Comparison of ENCODE assay signal across 15 cellular contexts in genomic region chr9:121331549-121331948, GRCh38. TPM values are rescaled to one million over a fixed set of nuclear protein-coding genes. Genes with fewer than 3 reads are reported as not detected.
DNase-seq lines count a peak whose midpoint lies in the region; ATAC-seq lines count a peak whose summit lies in the region.
"Had no signal": no experiment of that assay in that cellular context is flagged by ENCODE, and none has a peak within 500 bp of the region (broad histone marks: within the 10 kb centered on the region; RNA-seq: fewer than 3 reads in every experiment).

No MANE protein-coding gene starts in this region.

- no peaks in the 10 kb centered on the region for H3K27me3 ChIP-seq in right cardiac atrium (ENCODE audit: control insufficient read depth, insufficient read depth)

- H3K27me3 Mint-ChIP-seq in immature natural killer cell (ENCODE audit: low read depth in 3 of 3): peaks cover 0 to 2% (median 0%) of the 10 kb centered on the region in 3 donors

- peaks cover 41 to 43% of the 10 kb centered on the region in 2 donors for H3K4me1 Mint-ChIP-seq in immature natural killer cell
- H3K4me1 Mint-ChIP-seq: brain, nephron progenitor cell had no signal

- no peaks in the 10 kb centered on the region for H3K9me3 Mint-ChIP-seq in immature natural killer cell
- H3K9me3 Mint-ChIP-seq: brain, nephron progenitor cell had no signal

- H3K9me3 ChIP-seq in right cardiac atrium (ENCODE audit: control insufficient read depth, low read length): no peaks in the 10 kb centered on the region

- ATAC-seq in right cardiac atrium (no peak), Right ventricle myocardium inferior (no peak)

- H3K27ac Mint-ChIP-seq in immature natural killer cell: peak overlapping the region in 5 of 6 donors; percentile 5 to 67 (median 48)
- H3K27ac Mint-ChIP-seq: brain had no signal

- intact Hi-C loops in right cardiac atrium (cut with DNase I): no loop called here
- intact Hi-C loops in Right ventricle myocardium inferior (cut with DNase I): no loop called here

- H3K4me3 ChIP-seq in right cardiac atrium (ENCODE audit: low read length): no peak overlapping the region
- no peak overlapping the region for H3K4me3 ChIP-seq in skin epidermis

- peak in 1 of 3 donors; percentile 18 for DNase-seq in right cardiac atrium
- DNase-seq in Right ventricle myocardium inferior (ENCODE audit: missing footprints): no peak
- no peak for DNase-seq in immature natural killer cell
- no peak for DNase-seq in DMS114 treated with DMSO at 0.1 percent for 48 hours (lab: John Stamatoyannopoulos, UW; ENCODE audit: unreplicated experiment)
- no peak for DNase-seq in dedifferentiated amniotic fluid mesenchymal stem cell (ENCODE audit: extremely low spot score)
- DNase-seq in NOMO-1 (lab: John Stamatoyannopoulos, UW; ENCODE audit: unreplicated experiment in 2 of 2): no peak
- no peak for DNase-seq in NCI-H1694 treated with DMSO at 0.1 percent for 48 hours (lab: John Stamatoyannopoulos, UW)
- DNase-seq: activated naive CD4-positive, alpha-beta T cell treated with anti-CD3 and anti-CD28 coated beads, Interleukin-2, amount 50 U/mL, for 16 hours; effector CD8-positive, alpha-beta T cell; NCI-H748 treated with DMSO at 0.1 percent for 48 hours; nephron progenitor cell; retina; stimulated activated CD4-positive, alpha-beta T cell treated with anti-CD3 and anti-CD28 coated beads, Interleukin-2, amount 100 ng/mL, for 48 hours had no signal

- peak overlapping the region; percentile 57 for H3K27ac ChIP-seq in right cardiac atrium (ENCODE audit: low read length)
- peak overlapping the region in 13 of 21 experiments; percentile 1 to 70 (median 47) for H3K27ac ChIP-seq in skin epidermis

- WGBS in right cardiac atrium: 77% methylated on average over 3 of the region's 3 CpGs

- H3K36me3 Mint-ChIP-seq in immature natural killer cell: peaks cover 15 to 53% (median 25%) of the 10 kb centered on the region in 3 donors

- no peak overlapping the region for H3K4me3 Mint-ChIP-seq in immature natural killer cell
- H3K4me3 Mint-ChIP-seq: brain, nephron progenitor cell had no signal

- H3K4me1 ChIP-seq in right cardiac atrium (ENCODE audit: control insufficient read depth, insufficient read depth, low read length): peaks cover 9% of the 10 kb centered on the region

RNA-seq across cellular contexts. Expression of gene STOM, which starts 38.5 kb away (rescaled TPM):
- total RNA-seq in right cardiac atrium (100 to 1,000 TPM; 146 to 246 (median 172) TPM), Right ventricle myocardium inferior (194 TPM)
- polyA plus RNA-seq in right cardiac atrium (153 TPM), immature natural killer cell (100 to 1,000 TPM; 472 to 632 (median 495) TPM)
